ENCODE assay signal across 9 cellular contexts in genomic region chrX:22063284-22063683, GRCh38. TPM values are rescaled to one million over a fixed set of nuclear protein-coding genes. Genes with fewer than 3 reads are reported as not detected.
A peak's percentile ranks its signal among the peaks of the same experiment; 100 is the strongest.
DNase-seq lines count a peak whose midpoint lies in the region; ATAC-seq and TF ChIP-seq lines count a peak whose summit lies in the region.
"Had no signal": no experiment of that assay in that cellular context is flagged by ENCODE, and none has a peak within 500 bp of the region (broad histone marks: within the 10 kb centered on the region; RNA-seq: fewer than 3 reads in every experiment).

No MANE protein-coding gene starts in this region.

- no peak for TF ChIP-seq CTCF in OCI-LY3 (IDR thresholded peaks at IDR 0.05; ENCODE audit: low read depth, low read length)
- TF ChIP-seq CTCF in neural crest cell (conservative IDR thresholded peaks at IDR 0.05) = no peak
- TF ChIP-seq CTCF in esophagus muscularis mucosa (IDR thresholded peaks at IDR 0.05) = no peak

- H3K9me3 ChIP-seq in OCI-LY3 (ENCODE audit: insufficient read depth, low read length) (no peaks in the 10 kb centered on the region), esophagus muscularis mucosa (no peaks in the 10 kb centered on the region)

- H3K4me2 ChIP-seq in OCI-LY3 (ENCODE audit: low read length) = peak overlapping the region; percentile 62

- 53% methylated on average over 7 of the region's 7 CpGs for WGBS in esophagus muscularis mucosa

- ATAC-seq in GM18868 (IDR thresholded peaks at IDR 0.05; ENCODE audit: unreplicated experiment) = peak; percentile 81
- ATAC-seq in HG02759 (IDR thresholded peaks at IDR 0.05; ENCODE audit: unreplicated experiment) = peak; percentile 89

- H3K27ac Mint-ChIP-seq in neural crest cell (ENCODE audit: unreplicated experiment) = no peak overlapping the region

- no peaks in the 10 kb centered on the region for H3K79me2 ChIP-seq in OCI-LY3 (ENCODE audit: low read length)

- H2AFZ ChIP-seq in OCI-LY3 (ENCODE audit: low read depth, low read length) = no peak overlapping the region

- H3K9me3 Mint-ChIP-seq in neural crest cell = no peaks in the 10 kb centered on the region

- H3K36me3 ChIP-seq in OCI-LY3 (replicated peaks; ENCODE audit: low read depth, low read length) (no peaks in the 10 kb centered on the region), esophagus muscularis mucosa (no peaks in the 10 kb centered on the region)

- intact Hi-C loops in esophagus muscularis mucosa (cut with DNase I) = no loop called here

- no peak for TF ChIP-seq POLR2A in esophagus muscularis mucosa (IDR thresholded peaks at IDR 0.05; ENCODE audit: low read depth)

- peaks cover 21% of the 10 kb centered on the region for H3K4me1 ChIP-seq in OCI-LY3 (ENCODE audit: low read length)
- H3K4me1 ChIP-seq in esophagus muscularis mucosa = peaks cover 0 to 5% (median 0%) of the 10 kb centered on the region in 4 donors

- no peaks in the 10 kb centered on the region for H3K36me3 Mint-ChIP-seq in neural crest cell (ENCODE audit: low read depth)

- peaks cover 23% of the 10 kb centered on the region for H3K4me1 Mint-ChIP-seq in neural crest cell

- H4K20me1 ChIP-seq in OCI-LY3 (ENCODE audit: insufficient read depth, low read length) = no peaks in the 10 kb centered on the region

- H3K27me3 ChIP-seq in OCI-LY3 (ENCODE audit: low read depth, low read length) (no peaks in the 10 kb centered on the region), esophagus muscularis mucosa (no peaks in the 10 kb centered on the region)

- peak overlapping the region; percentile 17; the same call in 1 of the 2 replicates for H3K4me3 ChIP-seq in OCI-LY3 (ENCODE audit: low read length)
- H3K4me3 ChIP-seq in esophagus muscularis mucosa = no peak overlapping the region
- H3K4me3 ChIP-seq: skin epidermis had no signal

- no peak overlapping the region for H3K9ac ChIP-seq in OCI-LY3 (ENCODE audit: low read length)

- H3K27ac ChIP-seq in OCI-LY3 (ENCODE audit: low read length) (no peak overlapping the region), esophagus muscularis mucosa (replicated peaks in 1 of 4) (no peak overlapping the region)
- H3K27ac ChIP-seq: skin epidermis had no signal

- no peak overlapping the region for H3K4me3 Mint-ChIP-seq in neural crest cell

- no peaks in the 10 kb centered on the region for H3K27me3 Mint-ChIP-seq in neural crest cell (ENCODE audit: low read depth)

- DNase-seq in neural crest cell (ENCODE audit: low read depth, low spot score) (peak; percentile 19), dedifferentiated amniotic fluid mesenchymal stem cell (ENCODE audit: extremely low spot score) (no peak), foreskin melanocyte (no peak), esophagus muscularis mucosa (ENCODE audit: extremely low spot score) (no peak), NCI-H524 (lab: John Stamatoyannopoulos, UW) (no peak)

- no peak for TF ChIP-seq EP300 in esophagus muscularis mucosa (IDR thresholded peaks at IDR 0.05)

RNA-seq across cellular contexts. Expression of gene PHEX, which starts 31.2 kb away (rescaled TPM):
- total RNA-seq in neural crest cell (0.47 and 0.57 TPM in 2 replicates), esophagus muscularis mucosa (1 to 10 TPM in 1 of 4 donors, under 1 TPM in 3; 0.52 to 1.2 (median 0.65) TPM)
